ENCODE assay signal across 17 cellular contexts in genomic region chr12:14833952-14834351, GRCh38. TPM values are rescaled to one million over a fixed set of nuclear protein-coding genes. Genes with fewer than 3 reads are reported as not detected.
DNase-seq lines count a peak whose midpoint lies in the region; ATAC-seq, FAIRE-seq and TF ChIP-seq lines count a peak whose summit lies in the region.
"Had no signal": no experiment of that assay in that cellular context is flagged by ENCODE, and none has a peak within 500 bp of the region (broad histone marks: within the 10 kb centered on the region; RNA-seq: fewer than 3 reads in every experiment).

No MANE protein-coding gene starts in this region.

- in situ Hi-C loops in mammary epithelial cell (cut with MboI; ENCODE audit: low sequenced_read_pairs in 2 of 2) = loop anchor here in 1 of 2 donors (25.0 kb wide), 1 partner anchor 378 kb away; the partner anchor contains the start of gene RERG

- H3K27me3 ChIP-seq in mammary epithelial cell (ENCODE audit: insufficient read depth, low read length) (no peaks in the 10 kb centered on the region), endothelial cell of umbilical vein (ENCODE audit: control insufficient read depth in 2 of 2, insufficient read depth in 2 of 2, low read length in 2 of 2) (no peaks in the 10 kb centered on the region), smooth muscle cell (ENCODE audit: low read depth) (no peaks in the 10 kb centered on the region), vagina (no peaks in the 10 kb centered on the region)
- H3K27me3 ChIP-seq: left lung had no signal

- H3K4me3 ChIP-seq in mammary epithelial cell (replicated peaks in 1 of 3; ENCODE audit: insufficient read depth in 1 of 3, low read depth in 2 of 3, low read length in 3 of 3) = no peak overlapping the region
- no peak overlapping the region for H3K4me3 ChIP-seq in endothelial cell of umbilical vein (replicated peaks in 1 of 3; ENCODE audit: insufficient read depth in 1 of 3, low read depth in 1 of 3, low read length in 3 of 3)
- no peak overlapping the region for H3K4me3 ChIP-seq in smooth muscle cell
- H3K4me3 ChIP-seq in vagina = no peak overlapping the region
- H3K4me3 ChIP-seq: left lung, thoracic aorta had no signal

- H3K9me1 ChIP-seq in endothelial cell of umbilical vein (replicated peaks; ENCODE audit: control insufficient read depth, extremely low read depth, insufficient read depth, low read length) = no peaks in the 10 kb centered on the region

- no peak overlapping the region for H3K27ac ChIP-seq in mammary epithelial cell (ENCODE audit: insufficient read depth, low read depth, low read length)
- H3K27ac ChIP-seq in endothelial cell of umbilical vein (ENCODE audit: insufficient read depth, low read depth, low read length) = peak overlapping the region; percentile 21
- H3K27ac ChIP-seq in smooth muscle cell (ENCODE audit: low read depth) = peak overlapping the region; percentile 98
- no peak overlapping the region for H3K27ac ChIP-seq in vagina
- H3K27ac ChIP-seq: left lung, thoracic aorta had no signal

- intact Hi-C loops in MCF 10A (cut with micrococcal nuclease) (no loop called here), mammary epithelial cell (cut with micrococcal nuclease) (no loop called here), endothelial cell of umbilical vein (cut with micrococcal nuclease) (no loop called here), vagina (cut with DNase I) (no loop called here)

- no peaks in the 10 kb centered on the region for H3K36me3 ChIP-seq in mammary epithelial cell (ENCODE audit: insufficient read depth, low read length)
- no peaks in the 10 kb centered on the region for H3K36me3 ChIP-seq in endothelial cell of umbilical vein (ENCODE audit: control insufficient read depth in 2 of 2, extremely low read depth in 1 of 2, insufficient read depth in 2 of 2, low read length in 2 of 2)
- no peaks in the 10 kb centered on the region for H3K36me3 ChIP-seq in smooth muscle cell (ENCODE audit: low read depth)
- no peaks in the 10 kb centered on the region for H3K36me3 ChIP-seq in vagina
- H3K36me3 ChIP-seq: left lung, thoracic aorta had no signal

- no peaks in the 10 kb centered on the region for H3K79me2 ChIP-seq in mammary epithelial cell (ENCODE audit: insufficient read depth, low read length)
- no peaks in the 10 kb centered on the region for H3K79me2 ChIP-seq in endothelial cell of umbilical vein (ENCODE audit: control insufficient read depth, insufficient read depth, low read length)
- peaks cover under 1% of the 10 kb centered on the region for H3K79me2 ChIP-seq in smooth muscle cell (ENCODE audit: low read depth)

- peaks cover 36% of the 10 kb centered on the region for H3F3A ChIP-seq in smooth muscle cell (ENCODE audit: low read depth)

- ATAC-seq in GM19455 (IDR thresholded peaks at IDR 0.05; ENCODE audit: unreplicated experiment) = no peak
- ATAC-seq: left lung, WTC11 had no signal

- peak; percentile 27 for DNase-seq in MCF 10A (ENCODE audit: unreplicated experiment)
- no peak for DNase-seq in mammary epithelial cell
- DNase-seq in endothelial cell of umbilical vein (ENCODE audit: low read depth, low spot score) = peak; percentile 39
- no peak for DNase-seq in smooth muscle cell (lab: John Stamatoyannopoulos, UW; ENCODE audit: unreplicated experiment)
- DNase-seq in vagina (ENCODE audit: extremely low spot score in 2 of 2) = no peak
- DNase-seq: activated gamma-delta T cell treated with Interleukin-2 at 50 U/mL for 16 hours; CD4-positive, alpha-beta memory T cell; H7; left lung; MV-4-11; NCI-H2081 treated with DMSO at 0.1 percent for 48 hours; NCI-H526 treated with DMSO at 0.1 percent for 48 hours had no signal

- no peaks in the 10 kb centered on the region for H3K9me3 Mint-ChIP-seq in MCF 10A (ENCODE audit: unreplicated experiment)
- H3K9me3 Mint-ChIP-seq: CD4-positive, alpha-beta memory T cell; nephron had no signal

- CTCF ChIA-PET in MCF 10A (lab: Yijun Ruan, JAX) (interaction anchor here (3.4 kb wide), 1 partner anchor 23 kb away, joined by 18 read pairs; no protein-coding TSS in a partner anchor), mammary epithelial cell (lab: Charles Lee; ENCODE audit: low non-redundant PET) (no interaction called here), endothelial cell of umbilical vein (lab: Charles Lee) (interaction anchor here (1.1 to 3.5 kb wide), 11 partner anchors 8 to 162 kb away, joined by 3 to 15 read pairs (median 5); partner anchors contain the start of genes ART4 and SMCO3)

- H3K4me2 ChIP-seq in mammary epithelial cell (ENCODE audit: insufficient read depth, low read depth, low read length) (no peak overlapping the region), endothelial cell of umbilical vein (ENCODE audit: insufficient read depth, low read length) (peak overlapping the region; percentile 57), smooth muscle cell (peak overlapping the region; percentile 80)

- H3K36me3 Mint-ChIP-seq in MCF 10A (ENCODE audit: insufficient read depth, unreplicated experiment) = no peaks in the 10 kb centered on the region
- H3K36me3 Mint-ChIP-seq: CD4-positive, alpha-beta memory T cell had no signal

- TF ChIP-seq POLR2A in endothelial cell of umbilical vein (IDR thresholded peaks at IDR 0.05; ENCODE audit: low read depth, low read length) (no peak), vagina (IDR thresholded peaks at IDR 0.05) (no peak)

- H3K4me3 Mint-ChIP-seq in MCF 10A (ENCODE audit: unreplicated experiment) = no peak overlapping the region
- H3K4me3 Mint-ChIP-seq: CD4-positive, alpha-beta memory T cell; nephron; WTC11 had no signal

- dilution Hi-C loops in mammary epithelial cell (cut with HindIII; ENCODE audit: low sequenced_read_pairs) (no loop called here), endothelial cell of umbilical vein (cut with MboI; ENCODE audit: extremely low pct_ligation_motif_present, low sequenced_read_pairs) (loop anchor here (10.0 kb wide), 1 partner anchor 121 kb away; no protein-coding TSS in a partner anchor)

- WGBS in mammary epithelial cell (ENCODE audit: low coverage, missing lambda C conversion rate) = 100% methylated on average over 1 of the region's 1 CpG
- WGBS in smooth muscle cell (ENCODE audit: low lambda C conversion rate) = 9% methylated on average over 1 of the region's 1 CpG

- H3K4me1 ChIP-seq in mammary epithelial cell (ENCODE audit: insufficient read depth, low read length) (peaks cover 16% of the 10 kb centered on the region), endothelial cell of umbilical vein (ENCODE audit: control insufficient read depth, extremely low read depth, insufficient read depth, low read length) (peaks cover 47% of the 10 kb centered on the region), smooth muscle cell (ENCODE audit: low read depth) (peaks cover 11% of the 10 kb centered on the region), vagina (no peaks in the 10 kb centered on the region)

- BruUV-seq in MCF 10A (replicated peaks; lab: Mats Ljungman, UMichigan) (no TSS peak), mammary epithelial cell (replicated peaks; lab: Mats Ljungman, UMichigan) (no TSS peak), endothelial cell of umbilical vein (replicated peaks; lab: Mats Ljungman, UMichigan) (no TSS peak)

- no peaks in the 10 kb centered on the region for H3K9me3 ChIP-seq in mammary epithelial cell (replicated peaks; ENCODE audit: insufficient read depth, low read length)
- no peaks in the 10 kb centered on the region for H3K9me3 ChIP-seq in endothelial cell of umbilical vein (replicated peaks; ENCODE audit: control insufficient read depth, insufficient read depth, low read length)
- no peaks in the 10 kb centered on the region for H3K9me3 ChIP-seq in smooth muscle cell (replicated peaks; ENCODE audit: low read depth)
- H3K9me3 ChIP-seq in vagina = no peaks in the 10 kb centered on the region
- H3K9me3 ChIP-seq: left lung, thoracic aorta had no signal

- H2AFZ ChIP-seq in mammary epithelial cell (ENCODE audit: low read depth, low read length) (no peak overlapping the region), endothelial cell of umbilical vein (ENCODE audit: low read depth, low read length) (peak overlapping the region; percentile 27), smooth muscle cell (ENCODE audit: low read depth) (no peak overlapping the region)

- H3K9ac ChIP-seq in mammary epithelial cell (ENCODE audit: insufficient read depth, low read length) (no peak overlapping the region), endothelial cell of umbilical vein (replicated peaks; ENCODE audit: extremely low read depth, insufficient read depth, low read length) (no peak overlapping the region), smooth muscle cell (ENCODE audit: low read depth) (no peak overlapping the region)

- no peak for TF ChIP-seq CTCF in MCF 10A (IDR thresholded peaks at IDR 0.05; ENCODE audit: unreplicated experiment)
- no peak for TF ChIP-seq CTCF in mammary epithelial cell (conservative IDR thresholded peaks at IDR 0.05 in 1 of 2, IDR thresholded peaks at IDR 0.05 in 1 of 2; ENCODE audit: extremely low read depth in 1 of 2, insufficient read depth in 1 of 2, low read depth in 1 of 2, low read length in 2 of 2)
- TF ChIP-seq CTCF in endothelial cell of umbilical vein (IDR thresholded peaks at IDR 0.05; ENCODE audit: extremely low read depth in 1 of 2, insufficient read depth in 1 of 2, low read depth in 1 of 2, low read length in 2 of 2) = no peak
- no peak for TF ChIP-seq CTCF in smooth muscle cell (IDR thresholded peaks at IDR 0.05; ENCODE audit: borderline replicate concordance, insufficient read depth, poor library complexity, severe bottlenecking)
- TF ChIP-seq CTCF in vagina (IDR thresholded peaks at IDR 0.05) = no peak

- H3K27ac Mint-ChIP-seq in MCF 10A (ENCODE audit: low read depth, unreplicated experiment) = no peak overlapping the region
- H3K27ac Mint-ChIP-seq: CD4-positive, alpha-beta memory T cell; WTC11 had no signal

- no peak for FAIRE-seq in endothelial cell of umbilical vein (lab: Jason Lieb, UNC)
- FAIRE-seq: A204.1 had no signal

- peaks cover 26% of the 10 kb centered on the region for H3K4me1 Mint-ChIP-seq in MCF 10A (ENCODE audit: insufficient read depth, unreplicated experiment)
- H3K4me1 Mint-ChIP-seq: CD4-positive, alpha-beta memory T cell had no signal

- H4K20me1 ChIP-seq in mammary epithelial cell (ENCODE audit: insufficient read depth, low read length) (no peaks in the 10 kb centered on the region), endothelial cell of umbilical vein (replicated peaks; ENCODE audit: control insufficient read depth, extremely low read depth, insufficient read depth, low read length) (no peaks in the 10 kb centered on the region), smooth muscle cell (ENCODE audit: low read depth) (no peaks in the 10 kb centered on the region)

- no peaks in the 10 kb centered on the region for H3K27me3 Mint-ChIP-seq in MCF 10A (ENCODE audit: insufficient read depth, unreplicated experiment)

- POLR2A ChIA-PET in MCF 10A (lab: Yijun Ruan, JAX) = interaction anchor here (1.0 to 3.0 kb wide), 3 partner anchors 9 to 27 kb away, joined by 3 to 11 read pairs (median 3); no protein-coding TSS in a partner anchor
- POLR2A ChIA-PET in endothelial cell of umbilical vein (lab: Charles Lee) = no interaction called here

RNA-seq across cellular contexts. Expression of gene ART4, which starts 9.4 kb away (rescaled TPM):
- not detected in 2 replicates for total RNA-seq in MCF 10A (2022)
- not detected for total RNA-seq in mammary epithelial cell
- polyA plus RNA-seq in mammary epithelial cell = not detected
- not detected for polyA minus RNA-seq in mammary epithelial cell
- total RNA-seq in endothelial cell of umbilical vein = 7.8 and 12.5 TPM in 2 replicates
- polyA plus RNA-seq in endothelial cell of umbilical vein = 54.7 and 59.6 TPM in 2 replicates
- polyA plus RNA-seq in endothelial cell of umbilical vein (2011; cell fraction: cytosol; rRNA removed) = 40.7 and 47.9 TPM in 2 replicates
- 45.0 and 46.9 TPM in 2 replicates for polyA plus RNA-seq in endothelial cell of umbilical vein (2011; cell fraction: nucleus; rRNA removed)
- polyA plus RNA-seq in endothelial cell of umbilical vein (2012) = 24.8 and 41.3 TPM in 2 replicates
- polyA minus RNA-seq in endothelial cell of umbilical vein = 117 and 133 TPM in 2 replicates
- not detected for polyA minus RNA-seq in endothelial cell of umbilical vein (2011; cell fraction: cytosol; rRNA and poly(A)+ RNA removed)
- polyA minus RNA-seq in endothelial cell of umbilical vein (2011; cell fraction: nucleus; rRNA and poly(A)+ RNA removed) = 139 and 193 TPM in 2 replicates
- total RNA-seq in smooth muscle cell = 5.0 and 9.0 TPM in 2 replicates
- 1.7 and 2.0 TPM in 2 replicates for polyA plus RNA-seq in smooth muscle cell
- 0.98 TPM for total RNA-seq in vagina
- total RNA-seq: CD4-positive, alpha-beta memory T cell; H7; WTC11 had no signal
- polyA plus RNA-seq: CD4-positive, alpha-beta memory T cell had no signal

RNA-seq across cellular contexts. Expression of gene SMCO3, which starts 20.0 kb away (rescaled TPM):
- 0.20 TPM in 1 of 2 replicates, not detected in the other for total RNA-seq in MCF 10A (2022)
- under 1 TPM in 1 of 2 donors, not detected in 1; 0.17 TPM for total RNA-seq in mammary epithelial cell
- polyA plus RNA-seq in mammary epithelial cell = not detected
- polyA minus RNA-seq in mammary epithelial cell = not detected
- 0.25 and 0.35 TPM in 2 replicates for total RNA-seq in endothelial cell of umbilical vein
- polyA plus RNA-seq in endothelial cell of umbilical vein = 0.33 and 0.37 TPM in 2 replicates
- polyA plus RNA-seq in endothelial cell of umbilical vein (2011; cell fraction: cytosol; rRNA removed) = 0.25 and 0.28 TPM in 2 replicates
- polyA plus RNA-seq in endothelial cell of umbilical vein (2011; cell fraction: nucleus; rRNA removed) = 1.8 and 2.2 TPM in 2 replicates
- 0.29 and 0.74 TPM in 2 replicates for polyA plus RNA-seq in endothelial cell of umbilical vein (2012)
- polyA minus RNA-seq in endothelial cell of umbilical vein = 1.00 and 1.9 TPM in 2 replicates
- not detected for polyA minus RNA-seq in endothelial cell of umbilical vein (2011; cell fraction: cytosol; rRNA and poly(A)+ RNA removed)
- 1.5 and 1.8 TPM in 2 replicates for polyA minus RNA-seq in endothelial cell of umbilical vein (2011; cell fraction: nucleus; rRNA and poly(A)+ RNA removed)
- total RNA-seq in smooth muscle cell = 0.22 and 1.7 TPM in 2 replicates
- 0.93 and 2.4 TPM in 2 replicates for polyA plus RNA-seq in smooth muscle cell
- total RNA-seq in vagina = not detected
- total RNA-seq: CD4-positive, alpha-beta memory T cell; H7; WTC11 had no signal

RNA-seq across cellular contexts. Expression of gene C12orf60, which starts 30.5 kb away (rescaled TPM):
- total RNA-seq in MCF 10A (2022) (2.2 and 2.6 TPM in 2 replicates), mammary epithelial cell (1 to 10 TPM in 1 of 2 donors, under 1 TPM in 1; 0.83 to 1.3 TPM), endothelial cell of umbilical vein (1.1 and 1.3 TPM in 2 replicates), smooth muscle cell (0.63 and 1.6 TPM in 2 replicates), vagina (0.74 TPM)
- polyA plus RNA-seq in mammary epithelial cell (1.1 TPM), endothelial cell of umbilical vein (0.52 and 0.57 TPM in 2 replicates), smooth muscle cell (1.2 and 1.3 TPM in 2 replicates)
- polyA minus RNA-seq in mammary epithelial cell (not detected), endothelial cell of umbilical vein (0.19 and 3.8 TPM in 2 replicates)
- 0.87 and 1.1 TPM in 2 replicates for polyA plus RNA-seq in endothelial cell of umbilical vein (2011; cell fraction: cytosol; rRNA removed)
- 0.81 and 1.2 TPM in 2 replicates for polyA plus RNA-seq in endothelial cell of umbilical vein (2011; cell fraction: nucleus; rRNA removed)
- polyA plus RNA-seq in endothelial cell of umbilical vein (2012) = 2.5 and 2.8 TPM in 2 replicates
- polyA minus RNA-seq in endothelial cell of umbilical vein (2011; cell fraction: cytosol; rRNA and poly(A)+ RNA removed) = not detected
- polyA minus RNA-seq in endothelial cell of umbilical vein (2011; cell fraction: nucleus; rRNA and poly(A)+ RNA removed) = 0.67 and 1.3 TPM in 2 replicates

RNA-seq across cellular contexts. Expression of gene WBP11, which starts 30.7 kb away (rescaled TPM):
- 51.3 and 56.6 TPM in 2 replicates for total RNA-seq in MCF 10A (2022)
- 10 to 100 TPM; 12.0 to 61.2 TPM for total RNA-seq in mammary epithelial cell
- polyA plus RNA-seq in mammary epithelial cell = 17.5 TPM
- 32.0 TPM for polyA minus RNA-seq in mammary epithelial cell
- total RNA-seq in endothelial cell of umbilical vein = 70.5 and 77.1 TPM in 2 replicates
- polyA plus RNA-seq in endothelial cell of umbilical vein = 10.6 and 11.4 TPM in 2 replicates
- polyA plus RNA-seq in endothelial cell of umbilical vein (2011; cell fraction: cytosol; rRNA removed) = 16.2 and 18.0 TPM in 2 replicates
- polyA plus RNA-seq in endothelial cell of umbilical vein (2011; cell fraction: nucleus; rRNA removed) = 15.8 and 20.5 TPM in 2 replicates
- polyA plus RNA-seq in endothelial cell of umbilical vein (2012) = 37.7 and 52.5 TPM in 2 replicates
- polyA minus RNA-seq in endothelial cell of umbilical vein = 12.4 and 15.2 TPM in 2 replicates
- 13.0 TPM for polyA minus RNA-seq in endothelial cell of umbilical vein (2011; cell fraction: cytosol; rRNA and poly(A)+ RNA removed)
- polyA minus RNA-seq in endothelial cell of umbilical vein (2011; cell fraction: nucleus; rRNA and poly(A)+ RNA removed) = 15.1 and 27.6 TPM in 2 replicates
- 20.6 and 24.2 TPM in 2 replicates for total RNA-seq in smooth muscle cell
- polyA plus RNA-seq in smooth muscle cell = 55.7 and 56.8 TPM in 2 replicates
- total RNA-seq in vagina = 12.8 TPM

RNA-seq across cellular contexts. Expression of gene MGP, which starts 51.7 kb away (rescaled TPM):
- total RNA-seq in MCF 10A (2022) (1.3 and 4.8 TPM in 2 replicates), mammary epithelial cell (10 to 100 TPM in 1 of 2 donors, under 1 TPM in 1; 0.66 to 55.5 TPM), endothelial cell of umbilical vein (284 and 398 TPM in 2 replicates), smooth muscle cell (173 and 176 TPM in 2 replicates), vagina (1,065 TPM)
- polyA plus RNA-seq in mammary epithelial cell (1.4 TPM), endothelial cell of umbilical vein (479 and 538 TPM in 2 replicates), smooth muscle cell (626 and 815 TPM in 2 replicates)
- polyA minus RNA-seq in mammary epithelial cell (not detected), endothelial cell of umbilical vein (264 and 315 TPM in 2 replicates)
- polyA plus RNA-seq in endothelial cell of umbilical vein (2011; cell fraction: cytosol; rRNA removed) = 472 and 563 TPM in 2 replicates
- 160 and 196 TPM in 2 replicates for polyA plus RNA-seq in endothelial cell of umbilical vein (2011; cell fraction: nucleus; rRNA removed)
- polyA plus RNA-seq in endothelial cell of umbilical vein (2012) = 268 and 939 TPM in 2 replicates
- not detected for polyA minus RNA-seq in endothelial cell of umbilical vein (2011; cell fraction: cytosol; rRNA and poly(A)+ RNA removed)
- 75.3 and 93.4 TPM in 2 replicates for polyA minus RNA-seq in endothelial cell of umbilical vein (2011; cell fraction: nucleus; rRNA and poly(A)+ RNA removed)
- total RNA-seq: H7 had no signal
- polyA plus RNA-seq: CD4-positive, alpha-beta memory T cell had no signal

Comparison
In these comparisons a context has a peak if more than half of its experiments do, and no peak if none do; other contexts are left out.
1. DNase-seq: peak in MCF 10A (single experiment) and endothelial cell of umbilical vein (single experiment); none in mammary epithelial cell (single experiment), smooth muscle cell (single experiment) and vagina (0 of 2).
2. H3K27ac ChIP-seq: peak in endothelial cell of umbilical vein (single experiment) and smooth muscle cell (single experiment); none in mammary epithelial cell (single experiment) and vagina (single experiment).